Comparison of ENCODE assay signal across 21 cellular contexts in genomic region chr18:37012452-37012851, GRCh38.
"Had no signal": no experiment of that assay in that cellular context is flagged by ENCODE, and none has a peak within 500 bp of the region (broad histone marks: within the 10 kb centered on the region; RNA-seq: fewer than 3 reads in every experiment).

No MANE protein-coding gene starts in this region.

- H3K27ac ChIP-seq: HL-60, KMS-11, SJSA1, SK-N-MC had no signal

- H3K4me3 ChIP-seq: K562, SJSA1, SK-N-MC had no signal

- H3K27me3 ChIP-seq: SJSA1 had no signal

- H3K4me2 ChIP-seq: KMS-11 had no signal

- ATAC-seq: K562 had no signal

- DNase-seq: Kasumi-1, MV-4-11, NCI-H1048, NCI-H1105, NCI-H1417, NCI-H1436 treated with DMSO at 0.1 percent for 48 hours, NCI-H1694, NCI-H187 treated with DMSO at 0.1 percent for 48 hours, NCI-H2029 treated with DMSO at 0.1 percent for 48 hours, NCI-H2227 treated with DMSO at 0.1 percent for 48 hours, NCI-H524, NCI-H526 treated with DMSO at 0.1 percent for 48 hours, NCI-H774, Right ventricle myocardium superior, RPMI8226, SIG-M5 had no signal

- H3K36me3 ChIP-seq: SJSA1 had no signal

- H3K9ac ChIP-seq: KMS-11 had no signal

- H3K4me1 ChIP-seq: SJSA1 had no signal
